1 cellular context compared by ENCODE assay signal in genomic region chr14:67680121-67680602, GRCh38.
TF ChIP-seq lines count a peak whose summit lies in the region.

No MANE protein-coding gene starts in this region.

TF ChIP-seq in GM12878, 131 proteins besides CTCF, POLR2A, EP300 and RAD21 (continued from another document and continues in another):
- TF ChIP-seq ZNF687 (IDR thresholded peaks at IDR 0.05) (no peak), ESRRA (IDR thresholded peaks at IDR 0.05; ENCODE audit: low read length) (no peak), RUNX3 (IDR thresholded peaks at IDR 0.05; ENCODE audit: low read length) (peak; percentile 98), BCLAF1 (IDR thresholded peaks at IDR 0.05) (no peak), TCF12 (IDR thresholded peaks at IDR 0.05; ENCODE audit: low read depth, low read length) (no peak), GABPA (IDR thresholded peaks at IDR 0.05; ENCODE audit: low read depth) (no peak), NFIC (IDR thresholded peaks at IDR 0.05; ENCODE audit: low read depth, low read length) (peak; percentile 82), MLLT1 (IDR thresholded peaks at IDR 0.05) (peak; percentile 31; the same call in 1 of the 2 replicates), ZNF622 (IDR thresholded peaks at IDR 0.05) (no peak), TBL1XR1 (IDR thresholded peaks at IDR 0.05; ENCODE audit: low read depth, low read length) (no peak), FOXM1 (IDR thresholded peaks at IDR 0.05; ENCODE audit: low read depth, low read length) (no peak), SIX5 (IDR thresholded peaks at IDR 0.05; ENCODE audit: low read depth, low read length, severe bottlenecking) (no peak), RELA (IDR thresholded peaks at IDR 0.05; ENCODE audit: borderline replicate concordance, partially characterized antibody) (no peak), HCFC1 (IDR thresholded peaks at IDR 0.05; ENCODE audit: low read length) (no peak), YBX1 (IDR thresholded peaks at IDR 0.05) (no peak), ZNF217 (IDR thresholded peaks at IDR 0.05) (no peak; the same call in 1 of the 2 replicates), STAT1 (conservative IDR thresholded peaks at IDR 0.05) (no peak), HDGF (IDR thresholded peaks at IDR 0.05) (no peak), SREBF1 (IDR thresholded peaks at IDR 0.05; ENCODE audit: low read length) (no peak)
- TF ChIP-seq, protein P1, sequence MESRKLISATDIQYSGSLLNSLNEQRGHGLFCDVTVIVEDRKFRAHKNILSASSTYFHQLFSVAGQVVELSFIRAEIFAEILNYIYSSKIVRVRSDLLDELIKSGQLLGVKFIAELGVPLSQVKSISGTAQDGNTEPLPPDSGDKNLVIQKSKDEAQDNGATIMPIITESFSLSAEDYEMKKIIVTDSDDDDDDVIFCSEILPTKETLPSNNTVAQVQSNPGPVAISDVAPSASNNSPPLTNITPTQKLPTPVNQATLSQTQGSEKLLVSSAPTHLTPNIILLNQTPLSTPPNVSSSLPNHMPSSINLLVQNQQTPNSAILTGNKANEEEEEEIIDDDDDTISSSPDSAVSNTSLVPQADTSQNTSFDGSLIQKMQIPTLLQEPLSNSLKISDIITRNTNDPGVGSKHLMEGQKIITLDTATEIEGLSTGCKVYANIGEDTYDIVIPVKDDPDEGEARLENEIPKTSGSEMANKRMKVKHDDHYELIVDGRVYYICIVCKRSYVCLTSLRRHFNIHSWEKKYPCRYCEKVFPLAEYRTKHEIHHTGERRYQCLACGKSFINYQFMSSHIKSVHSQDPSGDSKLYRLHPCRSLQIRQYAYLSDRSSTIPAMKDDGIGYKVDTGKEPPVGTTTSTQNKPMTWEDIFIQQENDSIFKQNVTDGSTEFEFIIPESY (IDR thresholded peaks at IDR 0.05), result no peak
- TF ChIP-seq, protein P2, sequence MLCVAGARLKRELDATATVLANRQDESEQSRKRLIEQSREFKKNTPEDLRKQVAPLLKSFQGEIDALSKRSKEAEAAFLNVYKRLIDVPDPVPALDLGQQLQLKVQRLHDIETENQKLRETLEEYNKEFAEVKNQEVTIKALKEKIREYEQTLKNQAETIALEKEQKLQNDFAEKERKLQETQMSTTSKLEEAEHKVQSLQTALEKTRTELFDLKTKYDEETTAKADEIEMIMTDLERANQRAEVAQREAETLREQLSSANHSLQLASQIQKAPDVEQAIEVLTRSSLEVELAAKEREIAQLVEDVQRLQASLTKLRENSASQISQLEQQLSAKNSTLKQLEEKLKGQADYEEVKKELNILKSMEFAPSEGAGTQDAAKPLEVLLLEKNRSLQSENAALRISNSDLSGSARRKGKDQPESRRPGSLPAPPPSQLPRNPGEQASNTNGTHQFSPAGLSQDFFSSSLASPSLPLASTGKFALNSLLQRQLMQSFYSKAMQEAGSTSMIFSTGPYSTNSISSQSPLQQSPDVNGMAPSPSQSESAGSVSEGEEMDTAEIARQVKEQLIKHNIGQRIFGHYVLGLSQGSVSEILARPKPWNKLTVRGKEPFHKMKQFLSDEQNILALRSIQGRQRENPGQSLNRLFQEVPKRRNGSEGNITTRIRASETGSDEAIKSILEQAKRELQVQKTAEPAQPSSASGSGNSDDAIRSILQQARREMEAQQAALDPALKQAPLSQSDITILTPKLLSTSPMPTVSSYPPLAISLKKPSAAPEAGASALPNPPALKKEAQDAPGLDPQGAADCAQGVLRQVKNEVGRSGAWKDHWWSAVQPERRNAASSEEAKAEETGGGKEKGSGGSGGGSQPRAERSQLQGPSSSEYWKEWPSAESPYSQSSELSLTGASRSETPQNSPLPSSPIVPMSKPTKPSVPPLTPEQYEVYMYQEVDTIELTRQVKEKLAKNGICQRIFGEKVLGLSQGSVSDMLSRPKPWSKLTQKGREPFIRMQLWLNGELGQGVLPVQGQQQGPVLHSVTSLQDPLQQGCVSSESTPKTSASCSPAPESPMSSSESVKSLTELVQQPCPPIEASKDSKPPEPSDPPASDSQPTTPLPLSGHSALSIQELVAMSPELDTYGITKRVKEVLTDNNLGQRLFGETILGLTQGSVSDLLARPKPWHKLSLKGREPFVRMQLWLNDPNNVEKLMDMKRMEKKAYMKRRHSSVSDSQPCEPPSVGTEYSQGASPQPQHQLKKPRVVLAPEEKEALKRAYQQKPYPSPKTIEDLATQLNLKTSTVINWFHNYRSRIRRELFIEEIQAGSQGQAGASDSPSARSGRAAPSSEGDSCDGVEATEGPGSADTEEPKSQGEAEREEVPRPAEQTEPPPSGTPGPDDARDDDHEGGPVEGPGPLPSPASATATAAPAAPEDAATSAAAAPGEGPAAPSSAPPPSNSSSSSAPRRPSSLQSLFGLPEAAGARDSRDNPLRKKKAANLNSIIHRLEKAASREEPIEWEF (IDR thresholded peaks at IDR 0.05; ENCODE audit: insufficient replicate concordance, low read depth, low read length), result no peak
- TF ChIP-seq, protein P3, sequence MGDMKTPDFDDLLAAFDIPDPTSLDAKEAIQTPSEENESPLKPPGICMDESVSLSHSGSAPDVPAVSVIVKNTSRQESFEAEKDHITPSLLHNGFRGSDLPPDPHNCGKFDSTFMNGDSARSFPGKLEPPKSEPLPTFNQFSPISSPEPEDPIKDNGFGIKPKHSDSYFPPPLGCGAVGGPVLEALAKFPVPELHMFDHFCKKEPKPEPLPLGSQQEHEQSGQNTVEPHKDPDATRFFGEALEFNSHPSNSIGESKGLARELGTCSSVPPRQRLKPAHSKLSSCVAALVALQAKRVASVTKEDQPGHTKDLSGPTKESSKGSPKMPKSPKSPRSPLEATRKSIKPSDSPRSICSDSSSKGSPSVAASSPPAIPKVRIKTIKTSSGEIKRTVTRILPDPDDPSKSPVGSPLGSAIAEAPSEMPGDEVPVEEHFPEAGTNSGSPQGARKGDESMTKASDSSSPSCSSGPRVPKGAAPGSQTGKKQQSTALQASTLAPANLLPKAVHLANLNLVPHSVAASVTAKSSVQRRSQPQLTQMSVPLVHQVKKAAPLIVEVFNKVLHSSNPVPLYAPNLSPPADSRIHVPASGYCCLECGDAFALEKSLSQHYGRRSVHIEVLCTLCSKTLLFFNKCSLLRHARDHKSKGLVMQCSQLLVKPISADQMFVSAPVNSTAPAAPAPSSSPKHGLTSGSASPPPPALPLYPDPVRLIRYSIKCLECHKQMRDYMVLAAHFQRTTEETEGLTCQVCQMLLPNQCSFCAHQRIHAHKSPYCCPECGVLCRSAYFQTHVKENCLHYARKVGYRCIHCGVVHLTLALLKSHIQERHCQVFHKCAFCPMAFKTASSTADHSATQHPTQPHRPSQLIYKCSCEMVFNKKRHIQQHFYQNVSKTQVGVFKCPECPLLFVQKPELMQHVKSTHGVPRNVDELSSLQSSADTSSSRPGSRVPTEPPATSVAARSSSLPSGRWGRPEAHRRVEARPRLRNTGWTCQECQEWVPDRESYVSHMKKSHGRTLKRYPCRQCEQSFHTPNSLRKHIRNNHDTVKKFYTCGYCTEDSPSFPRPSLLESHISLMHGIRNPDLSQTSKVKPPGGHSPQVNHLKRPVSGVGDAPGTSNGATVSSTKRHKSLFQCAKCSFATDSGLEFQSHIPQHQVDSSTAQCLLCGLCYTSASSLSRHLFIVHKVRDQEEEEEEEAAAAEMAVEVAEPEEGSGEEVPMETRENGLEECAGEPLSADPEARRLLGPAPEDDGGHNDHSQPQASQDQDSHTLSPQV (IDR thresholded peaks at IDR 0.05), result no peak
- TF ChIP-seq, protein P4, sequence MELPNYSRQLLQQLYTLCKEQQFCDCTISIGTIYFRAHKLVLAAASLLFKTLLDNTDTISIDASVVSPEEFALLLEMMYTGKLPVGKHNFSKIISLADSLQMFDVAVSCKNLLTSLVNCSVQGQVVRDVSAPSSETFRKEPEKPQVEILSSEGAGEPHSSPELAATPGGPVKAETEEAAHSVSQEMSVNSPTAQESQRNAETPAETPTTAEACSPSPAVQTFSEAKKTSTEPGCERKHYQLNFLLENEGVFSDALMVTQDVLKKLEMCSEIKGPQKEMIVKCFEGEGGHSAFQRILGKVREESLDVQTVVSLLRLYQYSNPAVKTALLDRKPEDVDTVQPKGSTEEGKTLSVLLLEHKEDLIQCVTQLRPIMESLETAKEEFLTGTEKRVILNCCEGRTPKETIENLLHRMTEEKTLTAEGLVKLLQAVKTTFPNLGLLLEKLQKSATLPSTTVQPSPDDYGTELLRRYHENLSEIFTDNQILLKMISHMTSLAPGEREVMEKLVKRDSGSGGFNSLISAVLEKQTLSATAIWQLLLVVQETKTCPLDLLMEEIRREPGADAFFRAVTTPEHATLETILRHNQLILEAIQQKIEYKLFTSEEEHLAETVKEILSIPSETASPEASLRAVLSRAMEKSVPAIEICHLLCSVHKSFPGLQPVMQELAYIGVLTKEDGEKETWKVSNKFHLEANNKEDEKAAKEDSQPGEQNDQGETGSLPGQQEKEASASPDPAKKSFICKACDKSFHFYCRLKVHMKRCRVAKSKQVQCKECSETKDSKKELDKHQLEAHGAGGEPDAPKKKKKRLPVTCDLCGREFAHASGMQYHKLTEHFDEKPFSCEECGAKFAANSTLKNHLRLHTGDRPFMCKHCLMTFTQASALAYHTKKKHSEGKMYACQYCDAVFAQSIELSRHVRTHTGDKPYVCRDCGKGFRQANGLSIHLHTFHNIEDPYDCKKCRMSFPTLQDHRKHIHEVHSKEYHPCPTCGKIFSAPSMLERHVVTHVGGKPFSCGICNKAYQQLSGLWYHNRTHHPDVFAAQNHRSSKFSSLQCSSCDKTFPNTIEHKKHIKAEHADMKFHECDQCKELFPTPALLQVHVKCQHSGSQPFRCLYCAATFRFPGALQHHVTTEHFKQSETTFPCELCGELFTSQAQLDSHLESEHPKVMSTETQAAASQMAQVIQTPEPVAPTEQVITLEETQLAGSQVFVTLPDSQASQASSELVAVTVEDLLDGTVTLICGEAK (IDR thresholded peaks at IDR 0.05; ENCODE audit: borderline replicate concordance), result no peak
- TF ChIP-seq, protein P5, sequence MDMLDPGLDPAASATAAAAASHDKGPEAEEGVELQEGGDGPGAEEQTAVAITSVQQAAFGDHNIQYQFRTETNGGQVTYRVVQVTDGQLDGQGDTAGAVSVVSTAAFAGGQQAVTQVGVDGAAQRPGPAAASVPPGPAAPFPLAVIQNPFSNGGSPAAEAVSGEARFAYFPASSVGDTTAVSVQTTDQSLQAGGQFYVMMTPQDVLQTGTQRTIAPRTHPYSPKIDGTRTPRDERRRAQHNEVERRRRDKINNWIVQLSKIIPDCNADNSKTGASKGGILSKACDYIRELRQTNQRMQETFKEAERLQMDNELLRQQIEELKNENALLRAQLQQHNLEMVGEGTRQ (IDR thresholded peaks at IDR 0.05; ENCODE audit: borderline replicate concordance, low read depth, low read length), result no peak
- TF ChIP-seq, protein P6, sequence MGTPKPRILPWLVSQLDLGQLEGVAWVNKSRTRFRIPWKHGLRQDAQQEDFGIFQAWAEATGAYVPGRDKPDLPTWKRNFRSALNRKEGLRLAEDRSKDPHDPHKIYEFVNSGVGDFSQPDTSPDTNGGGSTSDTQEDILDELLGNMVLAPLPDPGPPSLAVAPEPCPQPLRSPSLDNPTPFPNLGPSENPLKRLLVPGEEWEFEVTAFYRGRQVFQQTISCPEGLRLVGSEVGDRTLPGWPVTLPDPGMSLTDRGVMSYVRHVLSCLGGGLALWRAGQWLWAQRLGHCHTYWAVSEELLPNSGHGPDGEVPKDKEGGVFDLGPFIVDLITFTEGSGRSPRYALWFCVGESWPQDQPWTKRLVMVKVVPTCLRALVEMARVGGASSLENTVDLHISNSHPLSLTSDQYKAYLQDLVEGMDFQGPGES (IDR thresholded peaks at IDR 0.05), result no peak
